25 cellular contexts compared by ENCODE assay signal in genomic region chr18:54675076-54675475, GRCh38.
DNase-seq lines count a peak whose midpoint lies in the region; ATAC-seq, FAIRE-seq and TF ChIP-seq lines count a peak whose summit lies in the region.
"Had no signal": no experiment of that assay in that cellular context is flagged by ENCODE, and none has a peak within 500 bp of the region (broad histone marks: within the 10 kb centered on the region; RNA-seq: fewer than 3 reads in every experiment).

No MANE protein-coding gene starts in this region.

- FAIRE-seq in frontal cortex (lab: Jason Lieb, UNC), result no peak
- FAIRE-seq: GM12891, HTR-8/SVneo had no signal

- peak; percentile 20 for DNase-seq in NCI-H82 treated with DMSO at 0.1 percent for 48 hours (lab: John Stamatoyannopoulos, UW; ENCODE audit: unreplicated experiment)
- peak; percentile 8 for DNase-seq in fibroblast of mammary gland (ENCODE audit: low read depth)
- peak; percentile 56 for DNase-seq in neuronal stem cell (ENCODE audit: low spot score)
- DNase-seq in COLO668 (lab: John Stamatoyannopoulos, UW; ENCODE audit: unreplicated experiment), result no peak
- no peak for DNase-seq in NCI-H2171 treated with DMSO at 0.1 percent for 48 hours (lab: John Stamatoyannopoulos, UW)
- no peak for DNase-seq in frontal cortex (ENCODE audit: low spot score in 2 of 2)
- DNase-seq: ACHN; Caco-2; CD4-positive, alpha-beta T cell; DND-41; KG1; NCI-H1105; NCI-H146; NCI-H2029; NCI-H226; NCI-H510A treated with DMSO at 0.1 percent for 48 hours; NCI-H748 treated with DMSO at 0.1 percent for 48 hours; PC-3; Right ventricle myocardium superior had no signal

- H3K4me3 ChIP-seq in fibroblast of mammary gland (ENCODE audit: control insufficient read depth, low read depth, low read length), result no peak overlapping the region
- H3K4me3 ChIP-seq in neuronal stem cell (ENCODE audit: low read length in 2 of 2), result no peak overlapping the region
- H3K4me3 ChIP-seq: BLaER1, GM23338, HAP-1 had no signal

- H2BK120ac ChIP-seq in neuronal stem cell (ENCODE audit: low read depth, low read length), result no peak overlapping the region

- peaks cover 0 to 5% of the 10 kb centered on the region in 2 donors for H3K9me3 ChIP-seq in neuronal stem cell (replicated peaks in 1 of 2; ENCODE audit: control insufficient read depth in 2 of 2, insufficient read depth in 1 of 2, low read depth in 1 of 2, low read length in 2 of 2)
- H3K9me3 ChIP-seq: Caco-2, HAP-1 had no signal

- no peak overlapping the region for H3K4ac ChIP-seq in neuronal stem cell (ENCODE audit: low read length)

- no peak overlapping the region for H2BK5ac ChIP-seq in neuronal stem cell (ENCODE audit: low read length)

- H3K4me1 ChIP-seq in neuronal stem cell (ENCODE audit: control insufficient read depth in 2 of 2, insufficient read depth in 1 of 2, low read depth in 1 of 2, low read length in 2 of 2), result peaks cover 3 to 10% of the 10 kb centered on the region in 2 donors

- H2AK5ac ChIP-seq in neuronal stem cell (ENCODE audit: low read depth, low read length), result no peak overlapping the region

- H3K27me3 ChIP-seq in neuronal stem cell (ENCODE audit: control insufficient read depth in 3 of 3, insufficient read depth in 3 of 3, low read depth in 1 of 3, low read length in 3 of 3), result no peaks in the 10 kb centered on the region
- H3K27me3 ChIP-seq: BLaER1 had no signal

- H2BK15ac ChIP-seq in neuronal stem cell (ENCODE audit: low read length), result no peak overlapping the region

- no peak overlapping the region for H3K18ac ChIP-seq in neuronal stem cell (ENCODE audit: low read length)

- no peak overlapping the region for H4K8ac ChIP-seq in neuronal stem cell (ENCODE audit: low read depth, low read length)

- no peak overlapping the region for H2BK12ac ChIP-seq in neuronal stem cell (ENCODE audit: low read length)

- no peak overlapping the region for H4K91ac ChIP-seq in neuronal stem cell (ENCODE audit: low read depth, low read length, poor library complexity)

- H2AFZ ChIP-seq in neuronal stem cell (ENCODE audit: low read length), result no peak overlapping the region
- H2AFZ ChIP-seq: GM23338 had no signal

- no peaks in the 10 kb centered on the region for H3K79me1 ChIP-seq in neuronal stem cell (ENCODE audit: low read depth, low read length)

- ATAC-seq in HG03442 (IDR thresholded peaks at IDR 0.05; ENCODE audit: unreplicated experiment), result no peak
- ATAC-seq: GM23338, PC-3 had no signal

- no peak for TF ChIP-seq CTCF in fibroblast of mammary gland (conservative IDR thresholded peaks at IDR 0.05; ENCODE audit: control insufficient read depth, insufficient read depth, low read depth, low read length)

- H3K14ac ChIP-seq in neuronal stem cell (ENCODE audit: low read length), result no peak overlapping the region

- no peaks in the 10 kb centered on the region for H3K36me3 ChIP-seq in neuronal stem cell (replicated peaks in 1 of 2; ENCODE audit: control insufficient read depth in 2 of 2, insufficient read depth in 2 of 2, low read length in 2 of 2)
- H3K36me3 ChIP-seq: BLaER1, HAP-1 had no signal

- no peak overlapping the region for H3K4me2 ChIP-seq in neuronal stem cell (ENCODE audit: insufficient read depth, low read length, poor library complexity, severe bottlenecking)
- H3K4me2 ChIP-seq: BLaER1, GM23338 had no signal

- H3K27ac ChIP-seq in neuronal stem cell (replicated peaks; ENCODE audit: low read length), result peak overlapping the region; percentile 63
- H3K27ac ChIP-seq: BLaER1 had no signal

- no peak overlapping the region for H3K23ac ChIP-seq in neuronal stem cell (ENCODE audit: low read depth, low read length, poor library complexity)

- WGBS in neuronal stem cell (ENCODE audit: extremely low coverage in 2 of 2, insufficient read length in 2 of 2, insufficient replicate concordance in 1 of 2), 2 donors, result no CpG with 5 or more reads among the region's 1 CpG

- no peak overlapping the region for H3K9ac ChIP-seq in neuronal stem cell (ENCODE audit: low read depth, low read length, poor library complexity)
- H3K9ac ChIP-seq: BLaER1 had no signal

Comparison
In these comparisons a context has a peak if more than half of its experiments do, and no peak if none do; other contexts are left out.
1. DNase-seq: peak in NCI-H82 treated with DMSO at 0.1 percent for 48 hours (single experiment), fibroblast of mammary gland (single experiment) and neuronal stem cell (single experiment); none in COLO668 (single experiment), NCI-H2171 treated with DMSO at 0.1 percent for 48 hours (single experiment) and frontal cortex (0 of 2).